Comparison of ENCODE assay signal across 15 cellular contexts in the genomic region with DNA sequence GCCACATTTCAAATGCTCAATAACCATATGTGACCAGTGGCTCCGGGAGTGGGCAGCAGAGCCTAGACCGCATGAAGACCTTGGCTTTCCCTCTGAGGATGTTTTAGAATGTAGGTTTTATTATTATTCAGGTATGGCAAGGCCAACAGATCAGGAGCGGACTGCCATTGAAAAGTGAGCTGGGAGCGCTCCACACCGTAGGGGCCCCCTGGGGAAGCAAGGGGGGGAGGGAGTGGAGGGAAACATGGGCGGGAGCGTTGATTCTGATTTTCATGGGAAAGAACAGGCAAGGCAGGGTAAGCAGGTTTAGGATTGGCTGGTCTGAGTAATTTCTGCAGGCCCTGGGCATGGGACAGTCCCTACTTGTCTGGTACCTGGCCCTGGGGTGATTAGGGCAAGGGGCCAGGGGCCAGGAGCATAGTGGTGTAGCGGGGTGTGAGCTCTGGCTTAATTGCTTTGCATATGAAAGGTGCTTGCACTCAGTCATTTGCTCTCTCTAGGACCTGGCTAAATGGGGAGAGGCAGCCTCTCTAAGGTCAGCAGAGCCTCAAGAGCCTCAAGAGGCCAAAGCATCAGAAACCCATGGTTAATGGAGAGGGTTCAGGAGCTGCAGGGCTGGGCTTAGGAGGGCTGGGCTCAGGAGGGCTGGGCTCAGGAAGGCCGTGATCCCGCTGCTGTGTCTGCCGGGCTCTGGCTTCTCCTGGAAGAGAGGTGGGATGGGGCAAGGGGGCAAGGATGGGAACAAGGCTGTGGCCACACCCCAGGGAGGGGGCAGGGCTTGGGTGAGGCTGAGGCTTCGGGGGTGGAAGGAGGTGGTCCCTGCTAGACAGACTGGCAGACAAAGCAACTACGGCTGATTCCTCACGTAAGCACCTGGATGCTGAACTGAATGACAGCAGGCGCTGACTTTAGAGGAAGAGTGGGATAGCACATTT.
A peak's percentile ranks its signal among the peaks of the same experiment; 100 is the strongest.
DNase-seq lines count a peak whose midpoint lies in the region; ATAC-seq and TF ChIP-seq lines count a peak whose summit lies in the region.
"Had no signal": no experiment of that assay in that cellular context is flagged by ENCODE, and none has a peak within 500 bp of the region (broad histone marks: within the 10 kb centered on the region; RNA-seq: fewer than 3 reads in every experiment).

No MANE protein-coding gene starts in this region.

- H3K4me1 ChIP-seq in lower lobe of right lung, result peaks cover 6% of the 10 kb centered on the region
- H3K4me1 ChIP-seq: adrenal gland had no signal

- H3K9me3 Mint-ChIP-seq in stimulated activated memory B cell treated with anti-CD40 and anti-IgM and Interleukin-4, amounts not matched to agents 10 μg/mL and 1 μg/mL and 100 μg/mL, for 72 hours, result no peaks in the 10 kb centered on the region

- H3K27ac ChIP-seq in WERI-Rb-1, result no peak overlapping the region
- peak overlapping the region; percentile 65 for H3K27ac ChIP-seq in lower lobe of right lung

- H3K27ac Mint-ChIP-seq in stimulated activated memory B cell treated with anti-CD40 and anti-IgM and Interleukin-4, amounts not matched to agents 10 μg/mL and 1 μg/mL and 100 μg/mL, for 72 hours, result no peak overlapping the region

- H3K27me3 Mint-ChIP-seq in stimulated activated memory B cell treated with anti-CD40 and anti-IgM and Interleukin-4, amounts not matched to agents 10 μg/mL and 1 μg/mL and 100 μg/mL, for 72 hours, result peaks cover 26% of the 10 kb centered on the region

- ATAC-seq in esophagus mucosa, result peak; percentile 83
- ATAC-seq in lower lobe of right lung, result peak; percentile 32 to 46
- peak; percentile 24 for ATAC-seq in stimulated activated memory B cell treated with anti-CD40 and anti-IgM and Interleukin-4, amounts not matched to agents 10 μg/mL and 1 μg/mL and 100 μg/mL, for 72 hours
- no peak for ATAC-seq in HG03439 (IDR thresholded peaks at IDR 0.05; ENCODE audit: unreplicated experiment)
- ATAC-seq: HCT116 had no signal

- H3K27me3 ChIP-seq in WERI-Rb-1 (ENCODE audit: insufficient read depth, low read depth, severe bottlenecking), result no peaks in the 10 kb centered on the region
- H3K27me3 ChIP-seq in lower lobe of right lung (ENCODE audit: low read depth), result no peaks in the 10 kb centered on the region
- H3K27me3 ChIP-seq: adrenal gland, Peyer's patch had no signal

- H3K4me3 ChIP-seq in WERI-Rb-1 (ENCODE audit: low read depth, low read length) (no peak overlapping the region), lower lobe of right lung (no peak overlapping the region)
- H3K4me3 ChIP-seq: adrenal gland had no signal

- H3K36me3 ChIP-seq in WERI-Rb-1 (no peaks in the 10 kb centered on the region), lower lobe of right lung (no peaks in the 10 kb centered on the region)
- H3K36me3 ChIP-seq: adrenal gland, Peyer's patch had no signal

- intact Hi-C loops in lower lobe of right lung (cut with DNase I), result no loop called here

- peaks cover 12% of the 10 kb centered on the region for H3K4me1 Mint-ChIP-seq in stimulated activated memory B cell treated with anti-CD40 and anti-IgM and Interleukin-4, amounts not matched to agents 10 μg/mL and 1 μg/mL and 100 μg/mL, for 72 hours

- H3K4me3 Mint-ChIP-seq in stimulated activated memory B cell treated with anti-CD40 and anti-IgM and Interleukin-4, amounts not matched to agents 10 μg/mL and 1 μg/mL and 100 μg/mL, for 72 hours, result peak overlapping the region; percentile 1

- no peaks in the 10 kb centered on the region for H3K36me3 Mint-ChIP-seq in stimulated activated memory B cell treated with anti-CD40 and anti-IgM and Interleukin-4, amounts not matched to agents 10 μg/mL and 1 μg/mL and 100 μg/mL, for 72 hours

- no peak for TF ChIP-seq CTCF in WERI-Rb-1 (IDR thresholded peaks at IDR 0.05; ENCODE audit: low read depth, low read length)
- no peak for TF ChIP-seq CTCF in lower lobe of right lung (IDR thresholded peaks at IDR 0.05)

- DNase-seq in WERI-Rb-1 (peak; percentile 5), lower lobe of right lung (no peak), NCI-H748 (lab: John Stamatoyannopoulos, UW; ENCODE audit: unreplicated experiment) (no peak), cortex of kidney (lab: John Stamatoyannopoulos, UW) (no peak), epidermal melanocyte (ENCODE audit: insufficient read length, low spot score) (no peak)
- DNase-seq: COR-L47; effector CD4-positive, alpha-beta T cell; NCI-H2171 treated with DMSO at 0.1 percent for 48 hours; nucleus accumbens had no signal

- H3K9me3 ChIP-seq in WERI-Rb-1 (ENCODE audit: severe bottlenecking) (no peaks in the 10 kb centered on the region), lower lobe of right lung (no peaks in the 10 kb centered on the region)
- H3K9me3 ChIP-seq: adrenal gland, Peyer's patch had no signal
